Comparison of ENCODE assay signal across 8 cellular contexts in the genomic region with DNA sequence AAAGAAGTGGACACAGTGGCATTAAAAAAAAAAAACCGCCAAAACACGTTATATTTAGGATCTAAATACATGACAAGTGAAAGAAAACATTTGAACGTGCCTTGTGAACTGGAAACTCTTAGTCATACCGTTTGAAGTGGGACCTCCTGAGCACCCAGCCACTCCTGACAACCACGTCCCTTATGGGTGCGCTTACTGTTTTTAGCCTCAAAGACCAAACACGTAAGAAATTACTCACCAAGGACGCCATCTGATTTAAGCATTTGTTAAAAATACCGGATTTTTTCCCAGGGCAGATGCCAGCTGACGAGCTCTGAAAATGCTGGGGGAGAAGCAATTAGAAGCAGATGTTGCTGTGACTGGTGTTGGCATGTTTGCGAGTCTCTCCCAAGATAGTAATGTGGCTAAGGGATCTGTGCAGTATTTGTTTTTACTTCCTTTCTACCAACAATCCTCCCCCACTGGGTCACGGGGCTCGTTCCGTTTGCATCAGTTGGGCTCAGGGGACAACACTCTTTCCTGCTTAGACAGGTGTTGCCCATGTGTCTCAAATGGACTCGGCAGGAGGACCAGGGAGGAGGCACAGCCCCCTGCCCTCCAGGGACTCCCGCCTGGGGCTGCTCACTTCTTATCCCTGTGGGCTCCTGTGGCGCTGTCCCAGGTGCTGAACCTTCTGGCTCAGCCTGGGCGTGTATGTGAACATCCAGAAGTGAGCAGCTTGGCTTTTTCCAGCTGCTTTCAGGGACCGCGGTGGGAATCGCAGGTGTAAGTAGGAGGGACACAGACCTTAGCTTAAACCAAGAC.
DNase-seq lines count a peak whose midpoint lies in the region; ATAC-seq and TF ChIP-seq lines count a peak whose summit lies in the region.

No MANE protein-coding gene starts in this region.

- H3K4me1 Mint-ChIP-seq in activated T-helper 1 cell treated with anti-CD3 and anti-CD28 coated beads, Interleukin-12 subunit alpha, Interleukin-12 subunit beta, Interleukin-2, Interleukin-4 antibody, amounts not matched to agents 30 ng/mL and 10 ng/mL and 1 ng/mL, durations not matched to agents 14 hours and 24 hours and 36 hours (ENCODE audit: low read depth), result peaks cover 32% of the 10 kb centered on the region

- no peak overlapping the region for H3K27ac Mint-ChIP-seq in activated T-helper 1 cell treated with anti-CD3 and anti-CD28 coated beads, Interleukin-12 subunit alpha, Interleukin-12 subunit beta, Interleukin-2, Interleukin-4 antibody, amounts not matched to agents 30 ng/mL and 10 ng/mL and 1 ng/mL, durations not matched to agents 14 hours and 24 hours and 36 hours

- BruUV-seq in Panc1 (replicated peaks; lab: Mats Ljungman, UMichigan), result no TSS peak

- H3K4me3 ChIP-seq in BE2C (ENCODE audit: low read depth, low read length), result peak overlapping the region; percentile 27
- H3K4me3 ChIP-seq in Panc1 (ENCODE audit: low read depth in 2 of 2, low read length in 2 of 2), result no peak overlapping the region
- no peak overlapping the region for H3K4me3 ChIP-seq in heart left ventricle
- no peak overlapping the region for H3K4me3 ChIP-seq in suprapubic skin

- 55 to 64% (median 58%) methylated on average over 20 to 21 of the region's 21 CpGs for WGBS in heart left ventricle, 4 donors
- 45% methylated on average over 21 of the region's 21 CpGs for WGBS in suprapubic skin

- H3K27ac ChIP-seq in Panc1 (ENCODE audit: low read length), result no peak overlapping the region
- H3K27ac ChIP-seq in heart left ventricle, result no peak overlapping the region
- no peak overlapping the region for H3K27ac ChIP-seq in suprapubic skin

- no peaks in the 10 kb centered on the region for H3K9me3 ChIP-seq in BE2C
- H3K9me3 ChIP-seq in Panc1 (ENCODE audit: control insufficient read depth, insufficient read depth, low read depth, low read length), result no peaks in the 10 kb centered on the region
- no peaks in the 10 kb centered on the region for H3K9me3 ChIP-seq in heart left ventricle
- H3K9me3 ChIP-seq in suprapubic skin, result no peaks in the 10 kb centered on the region

- TF ChIP-seq POLR2A in heart left ventricle (IDR thresholded peaks at IDR 0.05) (no peak), suprapubic skin (IDR thresholded peaks at IDR 0.05) (no peak)

- no peak for TF ChIP-seq EP300 in suprapubic skin (IDR thresholded peaks at IDR 0.05)

- in situ Hi-C loops in Panc1 (cut with HindIII; ENCODE audit: low pct_unique_long_range_greater_than_20kb, low sequenced_read_pairs), result no loop called here

- H3K27me3 ChIP-seq in BE2C (no peaks in the 10 kb centered on the region), Panc1 (ENCODE audit: control insufficient read depth, insufficient read depth, low read length) (no peaks in the 10 kb centered on the region), heart left ventricle (no peaks in the 10 kb centered on the region), suprapubic skin (no peaks in the 10 kb centered on the region)

- no peaks in the 10 kb centered on the region for H3K27me3 Mint-ChIP-seq in activated T-helper 1 cell treated with anti-CD3 and anti-CD28 coated beads, Interleukin-12 subunit alpha, Interleukin-12 subunit beta, Interleukin-2, Interleukin-4 antibody, amounts not matched to agents 30 ng/mL and 10 ng/mL and 1 ng/mL, durations not matched to agents 14 hours and 24 hours and 36 hours (ENCODE audit: insufficient read depth)

- H3K36me3 Mint-ChIP-seq in activated T-helper 1 cell treated with anti-CD3 and anti-CD28 coated beads, Interleukin-12 subunit alpha, Interleukin-12 subunit beta, Interleukin-2, Interleukin-4 antibody, amounts not matched to agents 30 ng/mL and 10 ng/mL and 1 ng/mL, durations not matched to agents 14 hours and 24 hours and 36 hours (ENCODE audit: low read depth), result peaks cover 4% of the 10 kb centered on the region

- POLR2A ChIA-PET in Panc1 (lab: Charles Lee), result no interaction called here

- DNase-seq in BE2C (peak; percentile 51), GM19240 (ENCODE audit: insufficient read length, low spot score) (peak; percentile 70), Panc1 (ENCODE audit: low read depth, low spot score) (no peak), heart left ventricle (peak; percentile 38 to 80 (median 62)), suprapubic skin (ENCODE audit: low spot score in 2 of 2) (no peak)
- peak; percentile 37 for DNase-seq in activated T-helper 1 cell treated with anti-CD3 and anti-CD28 coated beads, Interleukin-12 subunit alpha, Interleukin-12 subunit beta, Interleukin-2, Interleukin-4 antibody, amounts not matched to agents 30 ng/mL and 10 ng/mL and 1 ng/mL, durations not matched to agents 14 hours and 24 hours and 36 hours (ENCODE audit: low spot score)
- DNase-seq in stimulated activated CD4-positive, alpha-beta T cell treated with anti-CD3 and anti-CD28 coated beads, Interleukin-12 subunit alpha, Interleukin-12 subunit beta, amount 100 ng/mL, for 48 hours (ENCODE audit: low read depth in 2 of 3, low spot score in 1 of 3), result peak; percentile 21 to 41 (median 32)

- H3K4me1 ChIP-seq in BE2C (peaks cover 43% of the 10 kb centered on the region), Panc1 (ENCODE audit: control insufficient read depth, insufficient read depth, low read length) (no peaks in the 10 kb centered on the region), heart left ventricle (no peaks in the 10 kb centered on the region), suprapubic skin (no peaks in the 10 kb centered on the region)

- no peak overlapping the region for H3K4me3 Mint-ChIP-seq in activated T-helper 1 cell treated with anti-CD3 and anti-CD28 coated beads, Interleukin-12 subunit alpha, Interleukin-12 subunit beta, Interleukin-2, Interleukin-4 antibody, amounts not matched to agents 30 ng/mL and 10 ng/mL and 1 ng/mL, durations not matched to agents 14 hours and 24 hours and 36 hours

- no peaks in the 10 kb centered on the region for H3K9me3 Mint-ChIP-seq in activated T-helper 1 cell treated with anti-CD3 and anti-CD28 coated beads, Interleukin-12 subunit alpha, Interleukin-12 subunit beta, Interleukin-2, Interleukin-4 antibody, amounts not matched to agents 30 ng/mL and 10 ng/mL and 1 ng/mL, durations not matched to agents 14 hours and 24 hours and 36 hours

- no peak for TF ChIP-seq CTCF in BE2C (IDR thresholded peaks at IDR 0.05; ENCODE audit: low read depth, low read length)
- TF ChIP-seq CTCF in Panc1 (IDR thresholded peaks at IDR 0.05), result no peak
- TF ChIP-seq CTCF in heart left ventricle (IDR thresholded peaks at IDR 0.05), result no peak
- no peak for TF ChIP-seq CTCF in suprapubic skin (IDR thresholded peaks at IDR 0.05)

- CTCF ChIA-PET in Panc1 (lab: Charles Lee), result no interaction called here

- ATAC-seq in HG03565 (IDR thresholded peaks at IDR 0.05; ENCODE audit: unreplicated experiment), result peak; percentile 61
- peak; percentile 80 for ATAC-seq in Panc1
- peak in 3 of 4 donors; percentile 68 to 80 (median 77) for ATAC-seq in heart left ventricle

- H3K36me3 ChIP-seq in BE2C (no peaks in the 10 kb centered on the region), Panc1 (ENCODE audit: control insufficient read depth, insufficient read depth, low read length) (no peaks in the 10 kb centered on the region), heart left ventricle (peaks cover 0 to 6% (median 0%) of the 10 kb centered on the region in 9 donors), suprapubic skin (no peaks in the 10 kb centered on the region)

- intact Hi-C loops in Panc1 (cut with micrococcal nuclease; ENCODE audit: unreplicated experiment), result no loop called here
- intact Hi-C loops in activated T-helper 1 cell treated with anti-CD3 and anti-CD28 coated beads, Interleukin-12 subunit alpha, Interleukin-12 subunit beta, Interleukin-2, Interleukin-4 antibody, amounts not matched to agents 30 ng/mL and 10 ng/mL and 1 ng/mL, durations not matched to agents 14 hours and 24 hours and 36 hours (cut with micrococcal nuclease), result no loop called here
- intact Hi-C loops in heart left ventricle (cut with DNase I), result no loop called here

Comparison
In these comparisons a context has a peak if more than half of its experiments do, and no peak if none do; other contexts are left out.
1. DNase-seq: peak in BE2C (single experiment), GM19240 (single experiment), activated T-helper 1 cell treated with anti-CD3 and anti-CD28 coated beads, Interleukin-12 subunit alpha, Interleukin-12 subunit beta, Interleukin-2, Interleukin-4 antibody, amounts not matched to agents 30 ng/mL and 10 ng/mL and 1 ng/mL, durations not matched to agents 14 hours and 24 hours and 36 hours (single experiment), heart left ventricle (5 of 5) and stimulated activated CD4-positive, alpha-beta T cell treated with anti-CD3 and anti-CD28 coated beads, Interleukin-12 subunit alpha, Interleukin-12 subunit beta, amount 100 ng/mL, for 48 hours (3 of 3); none in Panc1 (single experiment) and suprapubic skin (0 of 2).
2. Peak in every context shown above with its lines, with median percentiles within 50 percentile points of each other: ATAC-seq.